Comparison of ENCODE assay signal across 10 cellular contexts in genomic region chr3:38003817-38004414, GRCh38. TPM values are rescaled to one million over a fixed set of nuclear protein-coding genes. Genes with fewer than 3 reads are reported as not detected.
A peak's percentile ranks its signal among the peaks of the same experiment; 100 is the strongest.
DNase-seq lines count a peak whose midpoint lies in the region; ATAC-seq, FAIRE-seq and TF ChIP-seq lines count a peak whose summit lies in the region.
"Had no signal": no experiment of that assay in that cellular context is flagged by ENCODE, and none has a peak within 500 bp of the region (broad histone marks: within the 10 kb centered on the region; RNA-seq: fewer than 3 reads in every experiment).

No MANE protein-coding gene starts in this region.

- H3K27ac ChIP-seq in cingulate gyrus (ENCODE audit: low read depth, low read length), result peak overlapping the region; percentile 90
- peak overlapping the region; percentile 90 to 96 for H3K27ac ChIP-seq in mucosa of rectum (ENCODE audit: low read depth in 2 of 2, low read length in 2 of 2)
- peak overlapping the region; percentile 38 for H3K27ac ChIP-seq in urinary bladder (ENCODE audit: low read depth)

- H3K27ac Mint-ChIP-seq in activated naive CD4-positive, alpha-beta T cell treated with anti-CD3 and anti-CD28 coated beads, Interleukin-2, amount 50 U/mL, for 24 hours, result peak overlapping the region; percentile 23

- no peak overlapping the region for H3K4me3 Mint-ChIP-seq in activated naive CD4-positive, alpha-beta T cell treated with anti-CD3 and anti-CD28 coated beads, Interleukin-2, amount 50 U/mL, for 24 hours
- H3K4me3 Mint-ChIP-seq in activated T-cell treated with anti-CD3 and anti-CD28 coated beads, Interleukin-2, amount 50 U/mL, for 4 hours, result no peak overlapping the region

- peaks cover 27% of the 10 kb centered on the region for H3K4me1 Mint-ChIP-seq in activated naive CD4-positive, alpha-beta T cell treated with anti-CD3 and anti-CD28 coated beads, Interleukin-2, amount 50 U/mL, for 24 hours
- H3K4me1 Mint-ChIP-seq in activated T-cell treated with anti-CD3 and anti-CD28 coated beads, Interleukin-2, amount 50 U/mL, for 4 hours (ENCODE audit: low read depth), result peaks cover 19% of the 10 kb centered on the region

- H3K27me3 ChIP-seq in mucosa of rectum (ENCODE audit: control insufficient read depth in 2 of 2, insufficient read depth in 2 of 2, low read length in 2 of 2), result no peaks in the 10 kb centered on the region

- no peak for FAIRE-seq in GM12892 (lab: Jason Lieb, UNC)

- ATAC-seq in activated T-cell treated with anti-CD3 and anti-CD28 coated beads, Interleukin-2, amount 50 U/mL, for 4 hours, result no peak

- no peaks in the 10 kb centered on the region for H3K9me3 ChIP-seq in mucosa of rectum (ENCODE audit: control insufficient read depth in 2 of 2, low read length in 2 of 2)

- peaks cover 31 to 44% of the 10 kb centered on the region in 2 donors for H3K4me1 ChIP-seq in mucosa of rectum (ENCODE audit: control insufficient read depth in 2 of 2, insufficient read depth in 2 of 2, low read length in 2 of 2)
- no peaks in the 10 kb centered on the region for H3K4me1 ChIP-seq in urinary bladder (ENCODE audit: insufficient read depth)

- no peaks in the 10 kb centered on the region for H3K9me3 Mint-ChIP-seq in activated naive CD4-positive, alpha-beta T cell treated with anti-CD3 and anti-CD28 coated beads, Interleukin-2, amount 50 U/mL, for 24 hours
- no peaks in the 10 kb centered on the region for H3K9me3 Mint-ChIP-seq in activated T-cell treated with anti-CD3 and anti-CD28 coated beads, Interleukin-2, amount 50 U/mL, for 4 hours

- H3K27me3 Mint-ChIP-seq in activated naive CD4-positive, alpha-beta T cell treated with anti-CD3 and anti-CD28 coated beads, Interleukin-2, amount 50 U/mL, for 24 hours, result no peaks in the 10 kb centered on the region
- no peaks in the 10 kb centered on the region for H3K27me3 Mint-ChIP-seq in activated T-cell treated with anti-CD3 and anti-CD28 coated beads, Interleukin-2, amount 50 U/mL, for 4 hours (ENCODE audit: low read depth)

- WGBS in urinary bladder, result 74% methylated on average over 11 of the region's 11 CpGs

- no peak for TF ChIP-seq POLR2A in GM12892 (IDR thresholded peaks at IDR 0.05; ENCODE audit: low read depth, low read length)

- H3K36me3 ChIP-seq in mucosa of rectum (ENCODE audit: control insufficient read depth in 2 of 2, insufficient read depth in 2 of 2, low read length in 2 of 2) (peaks cover 63 to 66% of the 10 kb centered on the region in 2 donors), urinary bladder (ENCODE audit: insufficient read depth) (peaks cover 6% of the 10 kb centered on the region)

- no peak for DNase-seq in activated naive CD4-positive, alpha-beta T cell (lab: John Stamatoyannopoulos, UW)
- DNase-seq in GM12892 (ENCODE audit: insufficient read length), result no peak
- DNase-seq in activated T-cell treated with anti-CD3 and anti-CD28 coated beads, Interleukin-2, amount 50 U/mL, for 4 hours, result no peak
- no peak for DNase-seq in stimulated activated CD4-positive, alpha-beta T cell treated with anti-CD3 and anti-CD28 coated beads, Interleukin-4, amount 100 ng/mL, for 1 hour
- DNase-seq: KG1 had no signal

- no peaks in the 10 kb centered on the region for H3K36me3 Mint-ChIP-seq in activated naive CD4-positive, alpha-beta T cell treated with anti-CD3 and anti-CD28 coated beads, Interleukin-2, amount 50 U/mL, for 24 hours
- peaks cover 8% of the 10 kb centered on the region for H3K36me3 Mint-ChIP-seq in activated T-cell treated with anti-CD3 and anti-CD28 coated beads, Interleukin-2, amount 50 U/mL, for 4 hours (ENCODE audit: insufficient read depth)

- H3K9ac ChIP-seq in mucosa of rectum (ENCODE audit: low read depth in 1 of 2, low read length in 2 of 2), result peak overlapping the region; percentile 61 to 75

- no peak overlapping the region for H3K4me3 ChIP-seq in mucosa of rectum (ENCODE audit: low read length in 2 of 2)
- H3K4me3 ChIP-seq in urinary bladder (ENCODE audit: low read depth, low read length), result no peak overlapping the region
- H3K4me3 ChIP-seq: lung had no signal

RNA-seq across cellular contexts. Expression of gene VILL, which starts 13.3 kb away (rescaled TPM):
- total RNA-seq in urinary bladder, result 16.0 TPM
- polyA plus RNA-seq in urinary bladder, result 17.5 TPM
- polyA plus RNA-seq in GM12892 (2012; ENCODE audit: missing spikeins), result 4.0 TPM
- total RNA-seq in activated T-cell treated with anti-CD3 and anti-CD28 coated beads, Interleukin-2, amount 50 U/mL, for 4 hours, result 10 to 100 TPM; 15.0 to 16.8 (median 16.6) TPM

RNA-seq across cellular contexts. Expression of gene PLCD1, which starts 25.5 kb away (rescaled TPM):
- 14.6 TPM for total RNA-seq in urinary bladder
- polyA plus RNA-seq in urinary bladder, result 34.9 TPM
- polyA plus RNA-seq in GM12892 (2012; ENCODE audit: missing spikeins), result 2.4 TPM
- total RNA-seq in activated T-cell treated with anti-CD3 and anti-CD28 coated beads, Interleukin-2, amount 50 U/mL, for 4 hours, result 1 to 10 TPM; 1.8 to 3.4 (median 1.9) TPM

RNA-seq across cellular contexts. Expression of gene DLEC1, which starts 35.1 kb away (rescaled TPM):
- 0.42 TPM for total RNA-seq in urinary bladder
- 0.29 TPM for polyA plus RNA-seq in urinary bladder
- not detected for polyA plus RNA-seq in GM12892 (2012; ENCODE audit: missing spikeins)
- total RNA-seq in activated T-cell treated with anti-CD3 and anti-CD28 coated beads, Interleukin-2, amount 50 U/mL, for 4 hours, result under 1 TPM; 0.05 to 0.16 (median 0.08) TPM

Comparison
In these comparisons a context has a peak if more than half of its experiments do, and no peak if none do; other contexts are left out.
1. H3K27ac ChIP-seq: peak in every context shown above with its lines; median percentile 93 in mucosa of rectum; 90 in cingulate gyrus; 38 in urinary bladder.